Comparison of ENCODE assay signal across 10 cellular contexts in genomic region chr7:117008849-117009531, GRCh38. TPM values are rescaled to one million over a fixed set of nuclear protein-coding genes. Genes with fewer than 3 reads are reported as not detected.
A peak's percentile ranks its signal among the peaks of the same experiment; 100 is the strongest.
DNase-seq lines count a peak whose midpoint lies in the region; ATAC-seq and TF ChIP-seq lines count a peak whose summit lies in the region.
"Had no signal": no experiment of that assay in that cellular context is flagged by ENCODE, and none has a peak within 500 bp of the region (broad histone marks: within the 10 kb centered on the region; RNA-seq: fewer than 3 reads in every experiment).

No MANE protein-coding gene starts in this region.

- H3K9me3 ChIP-seq in CD8-positive, alpha-beta T cell (ENCODE audit: low read length), result no peaks in the 10 kb centered on the region
- H3K9me3 ChIP-seq: gastroesophageal sphincter had no signal

- H3K4me3 Mint-ChIP-seq in CD8-positive, alpha-beta T cell, result peak overlapping the region; percentile 66

- H3K36me3 Mint-ChIP-seq in CD8-positive, alpha-beta T cell, result no peaks in the 10 kb centered on the region

- peak; percentile 62 for ATAC-seq in CD8-positive, alpha-beta T cell
- ATAC-seq: gastroesophageal sphincter had no signal

- no peaks in the 10 kb centered on the region for H3K27me3 ChIP-seq in CD8-positive, alpha-beta T cell (ENCODE audit: insufficient read depth, low read length)
- H3K27me3 ChIP-seq: gastroesophageal sphincter had no signal

- no peaks in the 10 kb centered on the region for H3K9me3 Mint-ChIP-seq in CD8-positive, alpha-beta T cell

- TF ChIP-seq CTCF in CD8-positive, alpha-beta T cell (IDR thresholded peaks at IDR 0.05), result no peak

- peaks cover 61% of the 10 kb centered on the region for H3K4me1 ChIP-seq in CD8-positive, alpha-beta T cell (ENCODE audit: insufficient read depth, low read length)

- no peak for DNase-seq in CD8-positive, alpha-beta T cell
- peak; percentile 55 for DNase-seq in HCEC 1CT
- DNase-seq in T follicular helper cell (ENCODE audit: low read depth), result peak; percentile 18
- peak; percentile 74 for DNase-seq in glomerular visceral epithelial cell (ENCODE audit: extremely low spot score)
- no peak for DNase-seq in posterior cingulate gyrus
- DNase-seq in SHP77 treated with DMSO at 0.1 percent for 48 hours (lab: John Stamatoyannopoulos, UW), result no peak
- no peak for DNase-seq in NCI-H146 treated with DMSO at 0.1 percent for 48 hours (lab: John Stamatoyannopoulos, UW; ENCODE audit: unreplicated experiment)
- no peak for DNase-seq in midbrain (lab: John Stamatoyannopoulos, UW)

- no peak overlapping the region for H3K27ac ChIP-seq in CD8-positive, alpha-beta T cell (ENCODE audit: low read depth, low read length)
- H3K27ac ChIP-seq: gastroesophageal sphincter, parathyroid adenoma had no signal

- CTCF ChIA-PET in CD8-positive, alpha-beta T cell (lab: Charles Lee), result interaction anchor here (0.8 to 9.3 kb wide), 7 partner anchors 10 to 118 kb away, joined by 3 to 160 read pairs (median 3); no protein-coding TSS in a partner anchor

- H3K4me1 Mint-ChIP-seq in CD8-positive, alpha-beta T cell (ENCODE audit: low read depth), result peaks cover 60% of the 10 kb centered on the region

- intact Hi-C loops in CD8-positive, alpha-beta T cell (cut with DNase I, micrococcal nuclease), result loop anchor here in 1 of 2 experiments (2.0 kb wide), 1 partner anchor 78 kb away; no protein-coding TSS in a partner anchor
- intact Hi-C loops in posterior cingulate gyrus (cut with DNase I), result no loop called here

- no peaks in the 10 kb centered on the region for H3K36me3 ChIP-seq in CD8-positive, alpha-beta T cell (ENCODE audit: insufficient read depth, low read length)
- H3K36me3 ChIP-seq: gastroesophageal sphincter had no signal

- POLR2A ChIA-PET in CD8-positive, alpha-beta T cell (lab: Charles Lee), result interaction anchor here (0.7 to 1.6 kb wide), 7 partner anchors 10 to 148 kb away, joined by 3 to 5 read pairs (median 3); no protein-coding TSS in a partner anchor

- H3K27me3 Mint-ChIP-seq in CD8-positive, alpha-beta T cell (ENCODE audit: low read depth), result no peaks in the 10 kb centered on the region

- H3K27ac Mint-ChIP-seq in CD8-positive, alpha-beta T cell, result no peak overlapping the region

- H3K4me3 ChIP-seq in CD8-positive, alpha-beta T cell (ENCODE audit: low read depth, low read length), result no peak overlapping the region
- H3K4me3 ChIP-seq: gastroesophageal sphincter had no signal

RNA-seq across cellular contexts. Expression of gene ST7, which starts 55.7 kb away (rescaled TPM):
- total RNA-seq in CD8-positive, alpha-beta T cell, result 1 to 10 TPM; 4.4 to 5.0 TPM

Comparison
In these comparisons a context has a peak if more than half of its experiments do, and no peak if none do; other contexts are left out.
1. DNase-seq: peak in HCEC 1CT (single experiment), T follicular helper cell (single experiment) and glomerular visceral epithelial cell (single experiment); none in CD8-positive, alpha-beta T cell (0 of 7), posterior cingulate gyrus (0 of 10), SHP77 treated with DMSO at 0.1 percent for 48 hours (single experiment), NCI-H146 treated with DMSO at 0.1 percent for 48 hours (single experiment) and midbrain (single experiment).